Comparison of ENCODE assay signal across 1 cellular context in the genomic region with DNA sequence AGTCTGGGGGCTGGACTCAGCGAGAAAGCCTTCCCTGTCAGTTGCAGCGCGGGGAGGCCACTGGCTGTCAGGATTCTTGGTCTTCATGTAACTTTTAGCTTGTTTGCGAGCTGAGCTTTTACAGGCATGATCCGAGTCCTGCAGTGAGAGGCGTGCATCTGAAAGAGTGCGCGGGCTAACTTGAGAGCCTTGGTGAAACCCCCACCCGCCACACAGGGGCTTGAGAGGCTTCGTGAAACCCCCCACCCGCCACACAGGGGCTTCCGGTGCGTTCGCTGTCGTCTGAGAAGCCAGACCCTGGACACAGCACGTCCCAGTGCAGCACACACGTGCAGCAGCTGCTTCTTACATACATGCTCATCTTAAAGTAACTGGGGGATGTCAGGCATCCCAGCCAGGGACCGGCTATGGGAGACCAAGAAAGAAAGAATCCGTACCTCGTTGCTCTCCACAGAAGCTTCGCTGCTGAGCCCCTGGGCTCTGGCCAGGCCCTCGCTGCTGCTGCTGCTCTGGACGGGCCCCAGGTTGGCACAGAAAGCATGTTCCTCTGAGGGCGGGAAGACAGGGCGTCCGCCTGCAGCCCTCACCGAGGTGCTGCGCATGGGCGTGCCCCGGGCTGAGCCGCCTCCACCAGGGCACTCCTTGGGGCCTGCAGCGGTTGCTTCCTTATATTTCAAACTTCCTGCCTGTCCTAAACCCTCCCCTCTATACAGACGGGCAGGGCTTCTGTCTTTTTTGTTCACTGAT.
TF ChIP-seq lines count a peak whose summit lies in the region.

No MANE protein-coding gene starts in this region.

TF ChIP-seq in WTC11, 78 proteins besides CTCF, POLR2A, EP300 and RAD21 (continued from another document):
- TF ChIP-seq, protein P1, sequence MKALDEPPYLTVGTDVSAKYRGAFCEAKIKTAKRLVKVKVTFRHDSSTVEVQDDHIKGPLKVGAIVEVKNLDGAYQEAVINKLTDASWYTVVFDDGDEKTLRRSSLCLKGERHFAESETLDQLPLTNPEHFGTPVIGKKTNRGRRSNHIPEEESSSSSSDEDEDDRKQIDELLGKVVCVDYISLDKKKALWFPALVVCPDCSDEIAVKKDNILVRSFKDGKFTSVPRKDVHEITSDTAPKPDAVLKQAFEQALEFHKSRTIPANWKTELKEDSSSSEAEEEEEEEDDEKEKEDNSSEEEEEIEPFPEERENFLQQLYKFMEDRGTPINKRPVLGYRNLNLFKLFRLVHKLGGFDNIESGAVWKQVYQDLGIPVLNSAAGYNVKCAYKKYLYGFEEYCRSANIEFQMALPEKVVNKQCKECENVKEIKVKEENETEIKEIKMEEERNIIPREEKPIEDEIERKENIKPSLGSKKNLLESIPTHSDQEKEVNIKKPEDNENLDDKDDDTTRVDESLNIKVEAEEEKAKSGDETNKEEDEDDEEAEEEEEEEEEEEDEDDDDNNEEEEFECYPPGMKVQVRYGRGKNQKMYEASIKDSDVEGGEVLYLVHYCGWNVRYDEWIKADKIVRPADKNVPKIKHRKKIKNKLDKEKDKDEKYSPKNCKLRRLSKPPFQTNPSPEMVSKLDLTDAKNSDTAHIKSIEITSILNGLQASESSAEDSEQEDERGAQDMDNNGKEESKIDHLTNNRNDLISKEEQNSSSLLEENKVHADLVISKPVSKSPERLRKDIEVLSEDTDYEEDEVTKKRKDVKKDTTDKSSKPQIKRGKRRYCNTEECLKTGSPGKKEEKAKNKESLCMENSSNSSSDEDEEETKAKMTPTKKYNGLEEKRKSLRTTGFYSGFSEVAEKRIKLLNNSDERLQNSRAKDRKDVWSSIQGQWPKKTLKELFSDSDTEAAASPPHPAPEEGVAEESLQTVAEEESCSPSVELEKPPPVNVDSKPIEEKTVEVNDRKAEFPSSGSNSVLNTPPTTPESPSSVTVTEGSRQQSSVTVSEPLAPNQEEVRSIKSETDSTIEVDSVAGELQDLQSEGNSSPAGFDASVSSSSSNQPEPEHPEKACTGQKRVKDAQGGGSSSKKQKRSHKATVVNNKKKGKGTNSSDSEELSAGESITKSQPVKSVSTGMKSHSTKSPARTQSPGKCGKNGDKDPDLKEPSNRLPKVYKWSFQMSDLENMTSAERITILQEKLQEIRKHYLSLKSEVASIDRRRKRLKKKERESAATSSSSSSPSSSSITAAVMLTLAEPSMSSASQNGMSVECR (CRISPR knock-in tag; IDR thresholded peaks at IDR 0.05; ENCODE audit: borderline replicate concordance) = no peak
- TF ChIP-seq JUN (CRISPR knock-in tag; IDR thresholded peaks at IDR 0.05) (no peak), ZNF232 (CRISPR knock-in tag; IDR thresholded peaks at IDR 0.05) (no peak), HMGA2 (CRISPR knock-in tag; IDR thresholded peaks at IDR 0.05) (no peak)
- TF ChIP-seq, protein P2, sequence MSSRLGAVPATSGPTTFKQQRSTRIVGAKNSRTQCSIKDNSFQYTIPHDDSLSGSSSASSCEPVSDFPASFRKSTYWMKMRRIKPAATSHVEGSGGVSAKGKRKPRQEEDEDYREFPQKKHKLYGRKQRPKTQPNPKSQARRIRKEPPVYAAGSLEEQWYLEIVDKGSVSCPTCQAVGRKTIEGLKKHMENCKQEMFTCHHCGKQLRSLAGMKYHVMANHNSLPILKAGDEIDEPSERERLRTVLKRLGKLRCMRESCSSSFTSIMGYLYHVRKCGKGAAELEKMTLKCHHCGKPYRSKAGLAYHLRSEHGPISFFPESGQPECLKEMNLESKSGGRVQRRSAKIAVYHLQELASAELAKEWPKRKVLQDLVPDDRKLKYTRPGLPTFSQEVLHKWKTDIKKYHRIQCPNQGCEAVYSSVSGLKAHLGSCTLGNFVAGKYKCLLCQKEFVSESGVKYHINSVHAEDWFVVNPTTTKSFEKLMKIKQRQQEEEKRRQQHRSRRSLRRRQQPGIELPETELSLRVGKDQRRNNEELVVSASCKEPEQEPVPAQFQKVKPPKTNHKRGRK (CRISPR knock-in tag; IDR thresholded peaks at IDR 0.05; ENCODE audit: borderline replicate concordance) = no peak
- TF ChIP-seq, protein P3, sequence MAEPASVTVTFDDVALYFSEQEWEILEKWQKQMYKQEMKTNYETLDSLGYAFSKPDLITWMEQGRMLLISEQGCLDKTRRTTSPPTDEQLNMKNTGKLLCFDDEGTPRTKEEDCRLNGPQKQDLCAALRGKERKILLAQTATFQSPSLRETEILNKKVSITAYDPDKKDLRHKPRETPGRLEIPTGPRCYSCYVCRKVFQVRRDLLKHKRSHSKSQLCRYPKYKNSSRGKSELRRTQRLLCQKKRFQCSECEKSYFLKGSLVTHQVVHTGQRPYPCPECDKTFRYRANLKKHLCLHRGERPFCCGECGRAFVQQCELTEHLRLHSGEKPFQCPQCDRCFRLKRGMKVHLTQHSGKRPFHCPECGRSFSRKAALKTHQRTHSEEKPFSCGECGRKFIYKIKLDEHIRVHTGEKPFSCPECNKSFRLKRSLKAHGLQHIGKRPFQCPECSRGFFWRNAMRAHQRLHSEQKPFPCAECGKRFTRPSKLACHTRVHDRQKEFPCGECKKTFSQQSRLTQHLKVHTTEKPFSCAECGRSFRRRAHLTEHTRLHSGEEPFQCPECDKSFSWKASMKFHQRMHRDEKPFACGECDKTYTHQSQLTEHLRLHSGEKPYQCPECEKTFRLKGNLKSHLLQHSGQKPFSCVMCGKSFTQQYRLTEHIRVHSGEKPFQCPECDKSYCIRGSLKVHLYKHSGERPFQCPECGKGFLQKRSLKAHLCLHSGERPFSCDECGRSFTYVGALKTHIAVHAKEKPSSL (CRISPR knock-in tag; conservative IDR thresholded peaks at IDR 0.05) = no peak
- TF ChIP-seq, protein P4, sequence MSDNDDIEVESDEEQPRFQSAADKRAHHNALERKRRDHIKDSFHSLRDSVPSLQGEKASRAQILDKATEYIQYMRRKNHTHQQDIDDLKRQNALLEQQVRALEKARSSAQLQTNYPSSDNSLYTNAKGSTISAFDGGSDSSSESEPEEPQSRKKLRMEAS (CRISPR knock-in tag; IDR thresholded peaks at IDR 0.05) = no peak
- TF ChIP-seq, protein P5, sequence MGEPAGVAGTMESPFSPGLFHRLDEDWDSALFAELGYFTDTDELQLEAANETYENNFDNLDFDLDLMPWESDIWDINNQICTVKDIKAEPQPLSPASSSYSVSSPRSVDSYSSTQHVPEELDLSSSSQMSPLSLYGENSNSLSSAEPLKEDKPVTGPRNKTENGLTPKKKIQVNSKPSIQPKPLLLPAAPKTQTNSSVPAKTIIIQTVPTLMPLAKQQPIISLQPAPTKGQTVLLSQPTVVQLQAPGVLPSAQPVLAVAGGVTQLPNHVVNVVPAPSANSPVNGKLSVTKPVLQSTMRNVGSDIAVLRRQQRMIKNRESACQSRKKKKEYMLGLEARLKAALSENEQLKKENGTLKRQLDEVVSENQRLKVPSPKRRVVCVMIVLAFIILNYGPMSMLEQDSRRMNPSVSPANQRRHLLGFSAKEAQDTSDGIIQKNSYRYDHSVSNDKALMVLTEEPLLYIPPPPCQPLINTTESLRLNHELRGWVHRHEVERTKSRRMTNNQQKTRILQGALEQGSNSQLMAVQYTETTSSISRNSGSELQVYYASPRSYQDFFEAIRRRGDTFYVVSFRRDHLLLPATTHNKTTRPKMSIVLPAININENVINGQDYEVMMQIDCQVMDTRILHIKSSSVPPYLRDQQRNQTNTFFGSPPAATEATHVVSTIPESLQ (CRISPR knock-in tag; IDR thresholded peaks at IDR 0.05) = no peak
TF ChIP-seq in WTC11: peak in this region for 0.
